In genomic region chr12:27527512-27527911, GRCh38 we compare ENCODE assay signal across 27 cellular contexts.
"Had no signal": no experiment of that assay in that cellular context is flagged by ENCODE, and none has a peak within 500 bp of the region (broad histone marks: within the 10 kb centered on the region; RNA-seq: fewer than 3 reads in every experiment).

No MANE protein-coding gene starts in this region.

- H3K36me3 Mint-ChIP-seq: activated naive CD4-positive, alpha-beta T cell treated with anti-CD3 and anti-CD28 coated beads, Interleukin-2, amount 10 ng/mL, durations not matched to agents 7 days and 5 days; naive thymus-derived CD8-positive, alpha-beta T cell; WTC11 had no signal

- H3K4me3 Mint-ChIP-seq: activated CD4-positive, alpha-beta memory T cell treated with anti-CD3 and anti-CD28 coated beads, Interleukin-2, amount 10 ng/mL, durations not matched to agents 7 days and 5 days; activated CD4-positive, alpha-beta T cell treated with anti-CD3 and anti-CD28 coated beads, Interleukin-2, amount 10 ng/mL, durations not matched to agents 7 days and 5 days; activated naive CD4-positive, alpha-beta T cell treated with anti-CD3 and anti-CD28 coated beads, Interleukin-2, amount 10 ng/mL, durations not matched to agents 7 days and 5 days; activated naive CD8-positive, alpha-beta T cell treated with anti-CD3 and anti-CD28 coated beads, Interleukin-2, amount 10 ng/mL, durations not matched to agents 7 days and 5 days; activated T-cell treated with anti-CD3 and anti-CD28 coated beads, Interleukin-2, amount 50 U/mL, for 24 hours; naive thymus-derived CD8-positive, alpha-beta T cell; stimulated activated naive CD8-positive, alpha-beta T cell treated with anti-CD3 and anti-CD28 coated beads, Interleukin-15, Interleukin-2, amounts not matched to agents 100 ng/mL and 50 ng/mL, for 24 hours; WTC11 had no signal

- H3K36me3 ChIP-seq: ascending aorta, right atrium auricular region, thoracic aorta, upper lobe of left lung, vagina had no signal

- H3K4me3 ChIP-seq: ascending aorta, right atrium auricular region, thoracic aorta, upper lobe of left lung, vagina had no signal

- DNase-seq: activated CD4-positive, alpha-beta memory T cell treated with anti-CD3 and anti-CD28 coated beads, Interleukin-2, amount 10 ng/mL, durations not matched to agents 7 days and 5 days; activated CD4-positive, alpha-beta T cell treated with anti-CD3 and anti-CD28 coated beads for 1 hour; activated CD4-positive, alpha-beta T cell treated with anti-CD3 and anti-CD28 coated beads, Interleukin-2, amount 10 ng/mL, durations not matched to agents 7 days and 5 days; activated CD8-positive, alpha-beta memory T cell treated with anti-CD3 and anti-CD28 coated beads, Interleukin-2, amount 50 U/mL, for 48 hours; activated gamma-delta T cell; activated naive CD4-positive, alpha-beta T cell treated with anti-CD3 and anti-CD28 coated beads, Interleukin-2, amount 10 ng/mL, durations not matched to agents 7 days and 5 days; activated naive CD8-positive, alpha-beta T cell treated with anti-CD3 and anti-CD28 coated beads, Interleukin-2, amount 10 ng/mL, durations not matched to agents 7 days and 5 days; activated T-cell treated with anti-CD3 and anti-CD28 coated beads, Interleukin-2, amount 50 U/mL, for 24 hours; caudate nucleus; cortex of kidney; foreskin fibroblast; left cardiac atrium; midbrain; naive thymus-derived CD8-positive, alpha-beta T cell; stimulated activated CD4-positive, alpha-beta T cell treated with anti-CD3 and anti-CD28 coated beads, Interleukin-12 subunit alpha, Interleukin-12 subunit beta, amount 100 ng/mL, for 4 hours; stimulated activated CD4-positive, alpha-beta T cell treated with anti-CD3 and anti-CD28 coated beads, Interleukin-4, amount 100 ng/mL, for 1 hour; T-helper 2 cell; upper lobe of left lung had no signal

- ATAC-seq: esophagus mucosa; left cardiac atrium; naive thymus-derived CD8-positive, alpha-beta T cell; WTC11 had no signal

- H3K27me3 ChIP-seq: ascending aorta, right atrium auricular region, upper lobe of left lung, vagina had no signal

- H3K9me3 ChIP-seq: ascending aorta, right atrium auricular region, thoracic aorta, upper lobe of left lung, vagina had no signal

- FAIRE-seq: endothelial cell of umbilical vein, islet of Langerhans had no signal

- H3K27me3 Mint-ChIP-seq: naive thymus-derived CD8-positive, alpha-beta T cell had no signal

- H3K27ac ChIP-seq: ascending aorta, vagina had no signal

- H3K27ac Mint-ChIP-seq: activated CD4-positive, alpha-beta memory T cell treated with anti-CD3 and anti-CD28 coated beads, Interleukin-2, amount 10 ng/mL, durations not matched to agents 7 days and 5 days; activated CD4-positive, alpha-beta T cell treated with anti-CD3 and anti-CD28 coated beads, Interleukin-2, amount 10 ng/mL, durations not matched to agents 7 days and 5 days; activated naive CD4-positive, alpha-beta T cell treated with anti-CD3 and anti-CD28 coated beads, Interleukin-2, amount 10 ng/mL, durations not matched to agents 7 days and 5 days; activated naive CD8-positive, alpha-beta T cell treated with anti-CD3 and anti-CD28 coated beads, Interleukin-2, amount 10 ng/mL, durations not matched to agents 7 days and 5 days; activated T-cell treated with anti-CD3 and anti-CD28 coated beads, Interleukin-2, amount 50 U/mL, for 24 hours; naive thymus-derived CD8-positive, alpha-beta T cell; stimulated activated naive CD8-positive, alpha-beta T cell treated with anti-CD3 and anti-CD28 coated beads, Interleukin-15, Interleukin-2, amounts not matched to agents 100 ng/mL and 50 ng/mL, for 24 hours; WTC11 had no signal

- H3K9me3 Mint-ChIP-seq: activated CD4-positive, alpha-beta memory T cell treated with anti-CD3 and anti-CD28 coated beads, Interleukin-2, amount 10 ng/mL, durations not matched to agents 7 days and 5 days; activated CD4-positive, alpha-beta T cell treated with anti-CD3 and anti-CD28 coated beads, Interleukin-2, amount 10 ng/mL, durations not matched to agents 7 days and 5 days; activated naive CD4-positive, alpha-beta T cell treated with anti-CD3 and anti-CD28 coated beads, Interleukin-2, amount 10 ng/mL, durations not matched to agents 7 days and 5 days; activated naive CD8-positive, alpha-beta T cell treated with anti-CD3 and anti-CD28 coated beads, Interleukin-2, amount 10 ng/mL, durations not matched to agents 7 days and 5 days; activated T-cell treated with anti-CD3 and anti-CD28 coated beads, Interleukin-2, amount 50 U/mL, for 24 hours; naive thymus-derived CD8-positive, alpha-beta T cell; stimulated activated naive CD8-positive, alpha-beta T cell treated with anti-CD3 and anti-CD28 coated beads, Interleukin-15, Interleukin-2, amounts not matched to agents 100 ng/mL and 50 ng/mL, for 24 hours; WTC11 had no signal
